Comparison of ENCODE assay signal across 14 cellular contexts in genomic region chr10:24299587-24300258, GRCh38.
A peak's percentile ranks its signal among the peaks of the same experiment; 100 is the strongest.
DNase-seq lines count a peak whose midpoint lies in the region; ATAC-seq, FAIRE-seq and TF ChIP-seq lines count a peak whose summit lies in the region.
"Had no signal": no experiment of that assay in that cellular context is flagged by ENCODE, and none has a peak within 500 bp of the region (broad histone marks: within the 10 kb centered on the region; RNA-seq: fewer than 3 reads in every experiment).

No MANE protein-coding gene starts in this region.

- H3K4me3 ChIP-seq in GM12865 (ENCODE audit: low read depth, low read length) (no peak overlapping the region), adipocyte (ENCODE audit: low read length) (no peak overlapping the region), Peyer's patch (no peak overlapping the region), HepG2 (replicated peaks in 1 of 3; ENCODE audit: insufficient read depth in 1 of 3, low read depth in 2 of 3, low read length in 3 of 3) (no peak overlapping the region)

- intact Hi-C loops in HepG2 (cut with micrococcal nuclease; ENCODE audit: unreplicated experiment) = no loop called here

- no TSS peak for BruUV-seq in HepG2 (replicated peaks; lab: Mats Ljungman, UMichigan)

- no peak overlapping the region for H2AFZ ChIP-seq in HepG2 (ENCODE audit: low read length)

- WGBS in HepG2 (ENCODE audit: low lambda C conversion rate) = 92% methylated on average over 6 of the region's 6 CpGs

- H3K9me3 ChIP-seq in adipocyte (ENCODE audit: control insufficient read depth, low read length) (no peaks in the 10 kb centered on the region), Peyer's patch (no peaks in the 10 kb centered on the region), HepG2 (ENCODE audit: low read length) (no peaks in the 10 kb centered on the region)
- H3K9me3 ChIP-seq: neutrophil had no signal

- H3K36me3 ChIP-seq in adipocyte (ENCODE audit: control insufficient read depth, insufficient read depth, low read length, severe bottlenecking) (no peaks in the 10 kb centered on the region), Peyer's patch (no peaks in the 10 kb centered on the region), HepG2 (replicated peaks in 1 of 2; ENCODE audit: control insufficient read depth in 1 of 2, insufficient read depth in 2 of 2, low read length in 2 of 2) (0 out of 5 replicates have a peak, but pooled peaks cover 0 to 4% of the 10 kb centered on the region in 2 experiments)
- H3K36me3 ChIP-seq: neutrophil, WERI-Rb-1 had no signal

- CTCF ChIA-PET in HepG2 (lab: Yijun Ruan, JAX; ENCODE audit: low intra/inter-chr PET ratio, low total read pairs) = no interaction called here

- DNase-seq in GM12865 (ENCODE audit: low read depth) (peak; percentile 12), adipocyte (ENCODE audit: low read depth) (peak; percentile 4), kidney tubule cell (ENCODE audit: low spot score) (peak; percentile 30), MV-4-11 (lab: John Stamatoyannopoulos, UW) (no peak), Peyer's patch (no peak), HepG2 (ENCODE audit: low spot score) (no peak)
- DNase-seq: cortex of kidney; NCI-H1092; stimulated activated naive CD4-positive, alpha-beta T cell treated with Interleukin-2 at 50 U/mL for 16 hours; WERI-Rb-1 had no signal

- no peaks in the 10 kb centered on the region for H3K27me3 ChIP-seq in adipocyte (replicated peaks; ENCODE audit: control insufficient read depth, insufficient read depth, low read length)
- no peaks in the 10 kb centered on the region for H3K27me3 ChIP-seq in Peyer's patch
- no peaks in the 10 kb centered on the region for H3K27me3 ChIP-seq in HepG2 (ENCODE audit: control insufficient read depth in 1 of 2, insufficient read depth in 2 of 2, low read length in 2 of 2)
- H3K27me3 ChIP-seq: neutrophil had no signal

- POLR2A ChIA-PET in HepG2 (lab: Yijun Ruan, JAX) = no interaction called here

- TF ChIP-seq RAD21 in HepG2 (CRISPR knock-in tag; IDR thresholded peaks at IDR 0.05) = no peak

- no peak for TF ChIP-seq EP300 in HepG2 (IDR thresholded peaks at IDR 0.05; ENCODE audit: low read depth in 2 of 2, low read length in 2 of 2)
- TF ChIP-seq EP300 in HepG2 (CRISPR knock-in tag; IDR thresholded peaks at IDR 0.05; ENCODE audit: borderline replicate concordance) = no peak

- no peak for TF ChIP-seq POLR2A in Peyer's patch (IDR thresholded peaks at IDR 0.05)
- TF ChIP-seq POLR2A in HepG2 (IDR thresholded peaks at IDR 0.05; ENCODE audit: insufficient read depth in 1 of 2, low read depth in 2 of 2, low read length in 2 of 2) = no peak

- H3K79me2 ChIP-seq in HepG2 (ENCODE audit: insufficient read depth, low read length) = no peaks in the 10 kb centered on the region

- in situ Hi-C loops in HepG2 (cut with HindIII; ENCODE audit: extremely low pct_ligation_motif_present, low pct_unique_long_range_greater_than_20kb) = no loop called here

- H3K4me2 ChIP-seq in HepG2 (ENCODE audit: low read depth, low read length) = no peak overlapping the region

- no peak for TF ChIP-seq CTCF in GM12865 (IDR thresholded peaks at IDR 0.05; ENCODE audit: insufficient read depth, low read depth, low read length, missing control alignments)
- TF ChIP-seq CTCF in Peyer's patch (IDR thresholded peaks at IDR 0.05) = no peak
- TF ChIP-seq CTCF in HepG2 (CRISPR knock-in tag; IDR thresholded peaks at IDR 0.05) = no peak

- H3K4me1 ChIP-seq in adipocyte (ENCODE audit: control insufficient read depth, insufficient read depth, low read length) (no peaks in the 10 kb centered on the region), Peyer's patch (no peaks in the 10 kb centered on the region), HepG2 (ENCODE audit: insufficient read depth, low read length) (no peaks in the 10 kb centered on the region)

- no peak for FAIRE-seq in HepG2 (lab: Jason Lieb, UNC)

- peak; percentile 57 for ATAC-seq in HG03045 (IDR thresholded peaks at IDR 0.05; ENCODE audit: unreplicated experiment)
- no peak for ATAC-seq in HG02642 (IDR thresholded peaks at IDR 0.05; ENCODE audit: poor library complexity, unreplicated experiment)
- no peak for ATAC-seq in HepG2

- H4K20me1 ChIP-seq in HepG2 (ENCODE audit: insufficient read depth, low read length) = no peaks in the 10 kb centered on the region

- H3K27ac ChIP-seq in Peyer's patch = no peak overlapping the region
- H3K27ac ChIP-seq in HepG2 (ENCODE audit: extremely low read length, insufficient read depth, low read length) = no peak overlapping the region
- H3K27ac ChIP-seq: C4-2B, neutrophil, WERI-Rb-1 had no signal

- H3K9ac ChIP-seq in adipocyte (ENCODE audit: low read length) (no peak overlapping the region), HepG2 (ENCODE audit: insufficient read depth, low read depth, low read length) (no peak overlapping the region)

TF ChIP-seq in HepG2, 621 proteins besides CTCF, POLR2A, EP300 and RAD21 (continues in another document):
- TF ChIP-seq ZNF839 (CRISPR knock-in tag; IDR thresholded peaks at IDR 0.05; ENCODE audit: borderline replicate concordance) = no peak
- no peak for TF ChIP-seq ZUFSP (CRISPR knock-in tag; IDR thresholded peaks at IDR 0.05; ENCODE audit: borderline replicate concordance)
- no peak for TF ChIP-seq THRA (CRISPR knock-in tag; IDR thresholded peaks at IDR 0.05; ENCODE audit: borderline replicate concordance)
- TF ChIP-seq ATF2 (CRISPR knock-in tag; IDR thresholded peaks at IDR 0.05) = no peak
- TF ChIP-seq GPBP1L1 (CRISPR knock-in tag; IDR thresholded peaks at IDR 0.05) = no peak
- no peak for TF ChIP-seq ZNF770 (CRISPR knock-in tag; IDR thresholded peaks at IDR 0.05)
- no peak for TF ChIP-seq HNRNPH1 (optimal IDR thresholded peaks at IDR 0.05; ENCODE audit: low read depth, low read length)

Comparison
In these comparisons a context has a peak if more than half of its experiments do, and no peak if none do; other contexts are left out.
1. DNase-seq: peak in GM12865 (single experiment), adipocyte (single experiment) and kidney tubule cell (single experiment); none in MV-4-11 (single experiment), Peyer's patch (0 of 3) and HepG2 (single experiment).